In the genomic region with DNA sequence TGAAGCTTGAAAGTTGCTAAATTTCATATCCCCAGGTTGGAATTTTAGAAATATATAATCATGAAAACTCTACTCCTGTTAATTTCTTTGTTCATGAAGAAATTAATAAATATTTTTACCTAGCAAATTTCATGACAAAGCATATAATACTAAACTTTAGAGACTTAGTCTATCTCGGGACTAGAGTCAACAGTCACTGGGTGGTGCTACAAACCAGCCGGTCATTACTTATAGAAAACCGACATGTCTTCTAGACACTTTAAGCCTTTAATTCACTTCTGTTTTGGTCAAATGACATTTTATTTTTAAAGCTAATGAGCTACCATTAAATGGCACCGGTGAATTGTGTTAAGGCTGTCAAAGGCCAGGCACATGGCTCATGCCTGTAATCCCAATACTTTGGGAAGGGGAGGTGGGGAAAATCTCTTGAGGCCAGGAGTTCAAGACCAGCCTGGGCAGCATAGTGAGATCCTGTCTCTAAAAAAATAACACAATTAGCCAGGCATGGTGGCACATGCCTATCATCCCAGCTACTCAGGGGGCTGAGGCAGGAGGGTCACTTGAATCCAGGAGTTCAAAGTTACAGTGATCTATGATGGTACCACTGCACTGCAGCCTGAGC, we compare ENCODE assay signal across 16 cellular contexts.
"Had no signal": no experiment of that assay in that cellular context is flagged by ENCODE, and none has a peak within 500 bp of the region (broad histone marks: within the 10 kb centered on the region; RNA-seq: fewer than 3 reads in every experiment).

No MANE protein-coding gene starts in this region.

- H3K36me3 ChIP-seq: breast epithelium, gastrocnemius medialis, heart right ventricle, left lung, right atrium auricular region, tibial artery had no signal

- H3K9me3 Mint-ChIP-seq: nephron progenitor cell had no signal

- H3K27ac ChIP-seq: breast epithelium, heart right ventricle, left lung, right atrium auricular region, tibial artery had no signal

- H3K4me3 ChIP-seq: breast epithelium, gastrocnemius medialis, heart right ventricle, left lung, right atrium auricular region, tibial artery had no signal

- ATAC-seq: activated T-cell treated with anti-CD3 and anti-CD28 coated beads, Interleukin-2, amount 50 U/mL, for 72 hours; heart right ventricle; left lung had no signal

- H3K27me3 ChIP-seq: breast epithelium, gastrocnemius medialis, heart right ventricle, left lung, right atrium auricular region, tibial artery had no signal

- H3K4me3 Mint-ChIP-seq: activated T-cell treated with anti-CD3 and anti-CD28 coated beads, Interleukin-2, amount 50 U/mL, for 72 hours; nephron progenitor cell had no signal

- H3K9me3 ChIP-seq: breast epithelium, gastrocnemius medialis, left lung, right atrium auricular region, tibial artery had no signal

- H3K27ac Mint-ChIP-seq: activated T-cell treated with anti-CD3 and anti-CD28 coated beads, Interleukin-2, amount 50 U/mL, for 72 hours; nephron progenitor cell had no signal

- DNase-seq: activated CD4-positive, alpha-beta T cell treated with anti-CD3 and anti-CD28 coated beads, Interleukin-2, amount 50 U/mL, for 4 hours; activated effector memory CD4-positive, alpha-beta T cell treated with anti-CD3 and anti-CD28 coated beads, Interleukin-2, amount 50 U/mL, for 16 hours; activated naive CD4-positive, alpha-beta T cell treated with anti-CD3 and anti-CD28 coated beads, Interleukin-2, amount 50 U/mL, for 16 hours; activated T-cell treated with anti-CD3 and anti-CD28 coated beads, Interleukin-2, amount 50 U/mL, for 72 hours; cortex of kidney; gastrocnemius medialis; heart right ventricle; left lung; midbrain; nephron progenitor cell; occipital lobe; stimulated activated CD4-positive, alpha-beta T cell treated with anti-CD3 and anti-CD28 coated beads, Interleukin-2, amount 100 ng/mL, for 24 hours; stimulated activated naive CD4-positive, alpha-beta T cell treated with Interleukin-2 at 50 U/mL for 16 hours; tibial artery had no signal

- H3K4me1 ChIP-seq: breast epithelium, left lung, right atrium auricular region, tibial artery had no signal
